ENCODE assay signal across 1 cellular context in the genomic region with DNA sequence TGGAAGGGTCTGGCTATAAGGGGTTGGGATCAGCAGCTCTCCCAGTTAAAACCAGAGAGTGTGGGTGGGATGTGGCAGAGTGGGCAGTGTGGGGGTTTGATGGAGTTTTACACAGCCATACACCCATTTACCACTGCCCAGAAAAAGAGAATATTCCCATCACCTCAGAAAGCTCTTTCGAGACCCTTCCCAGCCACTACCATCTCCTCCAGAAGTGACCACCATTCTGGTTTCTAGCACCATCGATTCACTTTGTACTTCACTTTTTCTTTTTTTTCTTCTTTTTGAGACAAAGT.
TF ChIP-seq lines count a peak whose summit lies in the region.

No MANE protein-coding gene starts in this region.

TF ChIP-seq in HepG2, 621 proteins besides CTCF, POLR2A, EP300 and RAD21:
- TF ChIP-seq ZNF558 (CRISPR knock-in tag; IDR thresholded peaks at IDR 0.05; ENCODE audit: borderline replicate concordance), result 0 out of 2 replicates have a peak, but pooled peaks have one; percentile 32
- TF ChIP-seq AHR (CRISPR knock-in tag; IDR thresholded peaks at IDR 0.05), result no peak
